In the genomic region with DNA sequence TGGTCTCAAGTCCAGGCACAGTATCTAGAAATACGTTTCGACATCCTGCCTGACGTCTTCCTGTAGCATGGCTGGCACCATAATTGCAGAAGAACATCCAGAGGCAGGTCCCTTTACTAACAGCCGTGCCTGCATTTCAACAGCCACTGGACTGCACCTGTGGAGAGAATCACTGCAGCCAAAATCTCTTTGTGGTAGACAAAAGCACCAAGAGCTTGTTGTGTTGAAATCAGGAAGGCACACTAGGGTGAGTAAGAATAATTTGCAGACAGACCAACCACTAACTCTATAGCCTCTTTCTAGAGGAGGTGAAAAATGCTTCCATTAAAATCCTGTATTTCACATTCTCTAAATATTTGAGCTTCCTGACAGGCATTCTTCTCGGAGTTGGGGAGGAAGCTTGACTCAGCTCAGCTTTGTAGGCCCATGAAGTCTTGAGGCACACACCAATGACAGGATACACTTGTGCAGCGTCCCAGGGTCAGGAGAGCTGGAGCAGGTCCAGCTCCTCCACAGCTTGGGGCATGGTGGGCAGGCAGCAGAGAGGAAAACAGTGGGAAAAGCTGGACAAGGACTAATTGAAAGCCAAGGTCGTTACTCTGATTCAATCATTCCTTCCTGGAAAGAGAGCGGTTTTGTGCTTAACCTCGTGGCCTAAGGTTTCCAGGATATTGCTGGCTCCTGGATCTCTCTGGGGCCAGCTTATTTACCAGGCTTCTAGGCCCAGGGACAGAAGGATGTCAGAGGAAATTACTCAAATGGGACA, we compare ENCODE assay signal across 10 cellular contexts.
DNase-seq lines count a peak whose midpoint lies in the region; ATAC-seq and TF ChIP-seq lines count a peak whose summit lies in the region.
"Had no signal": no experiment of that assay in that cellular context is flagged by ENCODE, and none has a peak within 500 bp of the region (broad histone marks: within the 10 kb centered on the region; RNA-seq: fewer than 3 reads in every experiment).

No MANE protein-coding gene starts in this region.

- intact Hi-C loops in activated T-helper 2 cell treated with anti-CD3 and anti-CD28 coated beads, Interferon-gamma antibody, Interleukin-2, Interleukin-4, amounts not matched to agents 10 μg/mL and 5 μg/mL and 100 μg/mL, durations not matched to agents 14 hours and 24 hours and 36 hours (cut with micrococcal nuclease): no loop called here

- no peaks in the 10 kb centered on the region for H3K27me3 ChIP-seq in lung (ENCODE audit: control insufficient read depth, insufficient read depth)
- H3K27me3 ChIP-seq: tibial artery had no signal

- no peaks in the 10 kb centered on the region for H3K36me3 ChIP-seq in lung (ENCODE audit: control insufficient read depth in 2 of 2, insufficient read depth in 2 of 2, low read length in 2 of 2)
- H3K36me3 ChIP-seq: tibial artery had no signal

- no peak for TF ChIP-seq CTCF in lung (IDR thresholded peaks at IDR 0.05; ENCODE audit: control extremely low read depth, extremely low read depth)

- no peaks in the 10 kb centered on the region for H3K36me3 Mint-ChIP-seq in activated naive CD4-positive, alpha-beta T cell treated with anti-CD3 and anti-CD28 coated beads, Interleukin-2, amount 50 U/mL, for 72 hours
- no peaks in the 10 kb centered on the region for H3K36me3 Mint-ChIP-seq in activated T-helper 2 cell treated with anti-CD3 and anti-CD28 coated beads, Interferon-gamma antibody, Interleukin-2, Interleukin-4, amounts not matched to agents 10 μg/mL and 5 μg/mL and 100 μg/mL, durations not matched to agents 14 hours and 24 hours and 36 hours (ENCODE audit: low read depth)
- no peaks in the 10 kb centered on the region for H3K36me3 Mint-ChIP-seq in activated T-helper 17 cell treated with anti-CD3 and anti-CD28 coated beads, Interleukin-2, amount 50 U/mL, for 72 hours (ENCODE audit: low read depth)

- H3K4me3 ChIP-seq in lung: peak overlapping the region; percentile 8
- H3K4me3 ChIP-seq: tibial artery had no signal

- H3K4me1 Mint-ChIP-seq in activated T-helper 2 cell treated with anti-CD3 and anti-CD28 coated beads, Interferon-gamma antibody, Interleukin-2, Interleukin-4, amounts not matched to agents 10 μg/mL and 5 μg/mL and 100 μg/mL, durations not matched to agents 14 hours and 24 hours and 36 hours (ENCODE audit: low read depth): no peaks in the 10 kb centered on the region
- H3K4me1 Mint-ChIP-seq in activated T-helper 17 cell treated with anti-CD3 and anti-CD28 coated beads, Interleukin-2, amount 50 U/mL, for 72 hours: no peaks in the 10 kb centered on the region

- no peak overlapping the region for H3K27ac Mint-ChIP-seq in activated naive CD4-positive, alpha-beta T cell treated with anti-CD3 and anti-CD28 coated beads, Interleukin-2, amount 50 U/mL, for 72 hours
- no peak overlapping the region for H3K27ac Mint-ChIP-seq in activated T-helper 2 cell treated with anti-CD3 and anti-CD28 coated beads, Interferon-gamma antibody, Interleukin-2, Interleukin-4, amounts not matched to agents 10 μg/mL and 5 μg/mL and 100 μg/mL, durations not matched to agents 14 hours and 24 hours and 36 hours
- no peak overlapping the region for H3K27ac Mint-ChIP-seq in activated T-helper 17 cell treated with anti-CD3 and anti-CD28 coated beads, Interleukin-2, amount 50 U/mL, for 72 hours
- H3K27ac Mint-ChIP-seq: B cell had no signal

- H3K27ac ChIP-seq in lung (ENCODE audit: low read depth in 1 of 2, low read length in 1 of 2): peak overlapping the region; percentile 46 to 72

- peaks cover 9% of the 10 kb centered on the region for H3K27me3 Mint-ChIP-seq in activated T-helper 2 cell treated with anti-CD3 and anti-CD28 coated beads, Interferon-gamma antibody, Interleukin-2, Interleukin-4, amounts not matched to agents 10 μg/mL and 5 μg/mL and 100 μg/mL, durations not matched to agents 14 hours and 24 hours and 36 hours (ENCODE audit: low read depth)
- H3K27me3 Mint-ChIP-seq in activated T-helper 17 cell treated with anti-CD3 and anti-CD28 coated beads, Interleukin-2, amount 50 U/mL, for 72 hours: peaks cover 34% of the 10 kb centered on the region

- no peak overlapping the region for H3K4me3 Mint-ChIP-seq in activated T-helper 2 cell treated with anti-CD3 and anti-CD28 coated beads, Interferon-gamma antibody, Interleukin-2, Interleukin-4, amounts not matched to agents 10 μg/mL and 5 μg/mL and 100 μg/mL, durations not matched to agents 14 hours and 24 hours and 36 hours (ENCODE audit: low read depth)
- H3K4me3 Mint-ChIP-seq in activated T-helper 17 cell treated with anti-CD3 and anti-CD28 coated beads, Interleukin-2, amount 50 U/mL, for 72 hours: no peak overlapping the region
- H3K4me3 Mint-ChIP-seq: B cell had no signal

- 35 to 44% methylated on average over 9 of the region's 9 CpGs for WGBS in lung, 2 donors

- no peaks in the 10 kb centered on the region for H3K9me3 Mint-ChIP-seq in activated naive CD4-positive, alpha-beta T cell treated with anti-CD3 and anti-CD28 coated beads, Interleukin-2, amount 50 U/mL, for 72 hours
- H3K9me3 Mint-ChIP-seq in activated T-helper 2 cell treated with anti-CD3 and anti-CD28 coated beads, Interferon-gamma antibody, Interleukin-2, Interleukin-4, amounts not matched to agents 10 μg/mL and 5 μg/mL and 100 μg/mL, durations not matched to agents 14 hours and 24 hours and 36 hours: no peaks in the 10 kb centered on the region
- H3K9me3 Mint-ChIP-seq in activated T-helper 17 cell treated with anti-CD3 and anti-CD28 coated beads, Interleukin-2, amount 50 U/mL, for 72 hours: no peaks in the 10 kb centered on the region

- peaks cover 0 to 1% of the 10 kb centered on the region in 2 donors for H3K9me3 ChIP-seq in lung (ENCODE audit: control insufficient read depth in 2 of 2, insufficient read depth in 1 of 2, low read length in 1 of 2)
- H3K9me3 ChIP-seq: tibial artery had no signal

- ATAC-seq in lung (ENCODE audit: insufficient read depth, low FRiP score) (peak; percentile 58), HG02623 (IDR thresholded peaks at IDR 0.05; ENCODE audit: unreplicated experiment) (no peak)
- ATAC-seq in activated naive CD4-positive, alpha-beta T cell treated with anti-CD3 and anti-CD28 coated beads, Interleukin-2, amount 50 U/mL, for 72 hours: no peak
- no peak for ATAC-seq in activated T-helper 17 cell treated with anti-CD3 and anti-CD28 coated beads, Interleukin-2, amount 50 U/mL, for 72 hours (replicated peaks)

- peaks cover 17 to 18% of the 10 kb centered on the region in 2 donors for H3K4me1 ChIP-seq in lung (ENCODE audit: control insufficient read depth in 2 of 2, insufficient read depth in 2 of 2, low read length in 2 of 2)

- DNase-seq in A172 (ENCODE audit: low spot score) (peak; percentile 85), NOMO-1 (lab: John Stamatoyannopoulos, UW; ENCODE audit: unreplicated experiment in 2 of 2) (peak; percentile 79 to 95), dermis microvascular lymphatic vessel endothelial cell (ENCODE audit: low read depth in 2 of 2) (peak; percentile 94 to 99), lung (ENCODE audit: low spot score) (no peak)
- DNase-seq in activated naive CD4-positive, alpha-beta T cell treated with anti-CD3 and anti-CD28 coated beads, Interleukin-2, amount 50 U/mL, for 72 hours (ENCODE audit: low spot score in 2 of 2): no peak
- DNase-seq in activated T-helper 2 cell treated with anti-CD3 and anti-CD28 coated beads, Interferon-gamma antibody, Interleukin-2, Interleukin-4, amounts not matched to agents 10 μg/mL and 5 μg/mL and 100 μg/mL, durations not matched to agents 14 hours and 24 hours and 36 hours (ENCODE audit: low spot score): no peak

Comparison
In these comparisons a context has a peak if more than half of its experiments do, and no peak if none do; other contexts are left out.
1. DNase-seq: peak in A172 (single experiment), NOMO-1 (2 of 2) and dermis microvascular lymphatic vessel endothelial cell (2 of 2); none in lung (single experiment), activated naive CD4-positive, alpha-beta T cell treated with anti-CD3 and anti-CD28 coated beads, Interleukin-2, amount 50 U/mL, for 72 hours (0 of 2) and activated T-helper 2 cell treated with anti-CD3 and anti-CD28 coated beads, Interferon-gamma antibody, Interleukin-2, Interleukin-4, amounts not matched to agents 10 μg/mL and 5 μg/mL and 100 μg/mL, durations not matched to agents 14 hours and 24 hours and 36 hours (single experiment).